Comparison of ENCODE assay signal across 8 cellular contexts in the genomic region with DNA sequence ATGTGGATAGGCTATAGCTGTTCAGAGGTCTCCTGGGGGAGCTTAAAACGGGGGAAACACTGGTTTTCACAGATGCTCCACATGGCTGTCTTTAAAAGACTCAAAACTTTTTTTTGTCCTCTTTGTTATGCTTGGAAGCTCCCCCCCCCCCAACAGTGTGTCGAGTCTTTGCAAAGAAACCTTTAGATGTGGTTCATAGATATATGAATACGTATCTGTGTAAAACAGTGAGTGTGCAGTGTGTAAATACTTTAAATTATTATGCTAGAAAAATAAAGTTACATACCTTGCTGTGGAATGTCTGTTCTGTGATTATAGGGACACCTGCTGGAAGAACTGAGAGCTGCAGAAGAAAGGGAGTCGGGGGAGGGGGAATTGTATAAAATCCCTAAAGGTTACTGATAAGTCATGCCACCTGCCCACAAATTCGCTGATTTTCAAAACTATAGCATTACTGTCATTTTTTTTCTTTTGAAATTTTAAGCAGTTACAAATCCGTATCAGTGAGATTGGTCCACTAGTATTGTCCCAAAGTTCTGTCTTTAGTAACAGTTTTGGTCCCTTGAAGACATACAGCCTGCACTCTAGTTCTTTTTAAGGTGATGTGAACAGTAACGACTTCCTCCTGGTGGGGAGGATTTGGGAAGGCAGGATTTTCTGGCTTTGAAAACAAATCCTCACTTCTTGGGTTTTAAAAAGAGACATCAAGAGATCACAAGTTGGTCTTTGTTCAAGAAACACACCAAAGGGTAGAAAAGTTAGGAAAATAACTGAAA. TPM values are rescaled to one million over a fixed set of nuclear protein-coding genes. Genes with fewer than 3 reads are reported as not detected.
DNase-seq lines count a peak whose midpoint lies in the region; ATAC-seq, FAIRE-seq and TF ChIP-seq lines count a peak whose summit lies in the region.

No MANE protein-coding gene starts in this region.

- H3K4me1 Mint-ChIP-seq in stimulated activated naive B cell treated with anti-CD40 and anti-IgM and Interleukin-4, amounts not matched to agents 10 μg/mL and 1 μg/mL and 100 μg/mL, for 72 hours = peaks cover 2 to 9% of the 10 kb centered on the region in 2 donors

- peak; percentile 56 for FAIRE-seq in HepG2 (lab: Jason Lieb, UNC)

- no peak overlapping the region for H3K4me2 ChIP-seq in HepG2 (ENCODE audit: low read depth, low read length)

- CTCF ChIA-PET in HepG2 (lab: Yijun Ruan, JAX; ENCODE audit: low intra/inter-chr PET ratio, low total read pairs) = interaction anchor here (1.5 to 1.8 kb wide), 3 partner anchors 25 to 29 kb away, joined by 5 to 6 read pairs (median 6); no protein-coding TSS in a partner anchor

- no peaks in the 10 kb centered on the region for H3K9me3 Mint-ChIP-seq in stimulated activated naive B cell treated with anti-CD40 and anti-IgM and Interleukin-4, amounts not matched to agents 10 μg/mL and 1 μg/mL and 100 μg/mL, for 72 hours

- no peak overlapping the region for H3K4me3 ChIP-seq in HUES6 (ENCODE audit: low read depth, low read length)
- H3K4me3 ChIP-seq in HepG2 (replicated peaks in 1 of 3; ENCODE audit: insufficient read depth in 1 of 3, low read depth in 2 of 3, low read length in 3 of 3) = no peak overlapping the region

- peaks cover 16 to 28% of the 10 kb centered on the region in 2 donors for H3K36me3 Mint-ChIP-seq in stimulated activated naive B cell treated with anti-CD40 and anti-IgM and Interleukin-4, amounts not matched to agents 10 μg/mL and 1 μg/mL and 100 μg/mL, for 72 hours

- TF ChIP-seq CTCF in HepG2 (CRISPR knock-in tag; IDR thresholded peaks at IDR 0.05) = peak; percentile 71

- no peak overlapping the region for H2AFZ ChIP-seq in HepG2 (ENCODE audit: low read length)

- no peaks in the 10 kb centered on the region for H4K20me1 ChIP-seq in HepG2 (ENCODE audit: insufficient read depth, low read length)

- intact Hi-C loops in HepG2 (cut with micrococcal nuclease; ENCODE audit: unreplicated experiment) = loop anchor here (1.0 kb wide), 1 partner anchor 27 kb away; no protein-coding TSS in a partner anchor

- no TSS peak for BruUV-seq in HepG2 (replicated peaks; lab: Mats Ljungman, UMichigan)

- peak; percentile 47; the same call in 1 of the 2 replicates for TF ChIP-seq RAD21 in HepG2 (CRISPR knock-in tag; IDR thresholded peaks at IDR 0.05)

- H3K27ac Mint-ChIP-seq in stimulated activated naive B cell treated with anti-CD40 and anti-IgM and Interleukin-4, amounts not matched to agents 10 μg/mL and 1 μg/mL and 100 μg/mL, for 72 hours = no peak overlapping the region

- no peak overlapping the region for H3K9ac ChIP-seq in HUES6 (ENCODE audit: low read length)
- no peak overlapping the region for H3K9ac ChIP-seq in HepG2 (ENCODE audit: insufficient read depth, low read depth, low read length)

- in situ Hi-C loops in HepG2 (cut with HindIII; ENCODE audit: extremely low pct_ligation_motif_present, low pct_unique_long_range_greater_than_20kb) = no loop called here

- peaks cover 0 to 6% of the 10 kb centered on the region in 2 donors for H3K27me3 Mint-ChIP-seq in stimulated activated naive B cell treated with anti-CD40 and anti-IgM and Interleukin-4, amounts not matched to agents 10 μg/mL and 1 μg/mL and 100 μg/mL, for 72 hours

- WGBS in HepG2 (ENCODE audit: low lambda C conversion rate) = 8% methylated on average over 7 of the region's 7 CpGs

- POLR2A ChIA-PET in HepG2 (lab: Yijun Ruan, JAX) = interaction anchor here (1.5 kb wide), 1 partner anchor 24 kb away, joined by 5 read pairs; no protein-coding TSS in a partner anchor

- peak overlapping the region; percentile 30; the same call in 1 of the 2 replicates for H3K27ac ChIP-seq in HUES6 (ENCODE audit: low read depth, low read length)
- H3K27ac ChIP-seq in HepG2 (ENCODE audit: extremely low read length, insufficient read depth, low read length) = no peak overlapping the region

- H3K4me1 ChIP-seq in HUES6 (ENCODE audit: control insufficient read depth, insufficient read depth, low read length) (peaks cover 12% of the 10 kb centered on the region; the same call in 1 of the 2 replicates), HepG2 (ENCODE audit: insufficient read depth, low read length) (no peaks in the 10 kb centered on the region)

- no peak overlapping the region for H3K4me3 Mint-ChIP-seq in stimulated activated naive B cell treated with anti-CD40 and anti-IgM and Interleukin-4, amounts not matched to agents 10 μg/mL and 1 μg/mL and 100 μg/mL, for 72 hours

- H3K27me3 ChIP-seq in HUES6 (ENCODE audit: control insufficient read depth, insufficient read depth, low read length) (no peaks in the 10 kb centered on the region), HepG2 (ENCODE audit: control insufficient read depth in 1 of 2, insufficient read depth in 2 of 2, low read length in 2 of 2) (no peaks in the 10 kb centered on the region)

- peaks cover 12% of the 10 kb centered on the region for H3K36me3 ChIP-seq in HUES6 (ENCODE audit: control insufficient read depth, insufficient read depth, low read length)
- H3K36me3 ChIP-seq in HepG2 (replicated peaks in 1 of 2; ENCODE audit: control insufficient read depth in 1 of 2, insufficient read depth in 2 of 2, low read length in 2 of 2) = peaks cover 5 to 6% of the 10 kb centered on the region in 2 experiments; a peak in 3 of 5 replicates

- H3K9me3 ChIP-seq in HUES6 (ENCODE audit: control insufficient read depth, insufficient read depth, low read depth, low read length) = no peaks in the 10 kb centered on the region
- H3K9me3 ChIP-seq in HepG2 (ENCODE audit: low read length) = no peaks in the 10 kb centered on the region

- no peak for TF ChIP-seq EP300 in HepG2 (IDR thresholded peaks at IDR 0.05; ENCODE audit: low read depth in 2 of 2, low read length in 2 of 2)
- no peak for TF ChIP-seq EP300 in HepG2 (CRISPR knock-in tag; IDR thresholded peaks at IDR 0.05; ENCODE audit: borderline replicate concordance)

- TF ChIP-seq POLR2A in HepG2 (IDR thresholded peaks at IDR 0.05; ENCODE audit: insufficient read depth in 1 of 2, low read depth in 2 of 2, low read length in 2 of 2) = no peak

- DNase-seq in NCI-H345 (lab: John Stamatoyannopoulos, UW) (peak; percentile 31), NCI-H345 treated with DMSO at 0.1 percent for 48 hours (lab: John Stamatoyannopoulos, UW; ENCODE audit: unreplicated experiment) (no peak), T-helper 1 cell (peak in 3 of 5 donors; percentile 20 to 41 (median 21)), cerebellar cortex (ENCODE audit: low spot score) (peak; percentile 57), HepG2 (ENCODE audit: low spot score) (peak; percentile 62)
- peak; percentile 45 for DNase-seq in stimulated activated naive B cell treated with anti-CD40 and anti-IgM and Interleukin-4, amounts not matched to agents 10 μg/mL and 1 μg/mL and 100 μg/mL, for 72 hours

- ATAC-seq in GM21528 (IDR thresholded peaks at IDR 0.05; ENCODE audit: low FRiP score, unreplicated experiment) (peak; percentile 79), HepG2 (peak; percentile 88)
- peak; percentile 78 to 86 for ATAC-seq in stimulated activated naive B cell treated with anti-CD40 and anti-IgM and Interleukin-4, amounts not matched to agents 10 μg/mL and 1 μg/mL and 100 μg/mL, for 72 hours (replicated peaks)

- H3K79me2 ChIP-seq in HepG2 (ENCODE audit: insufficient read depth, low read length) = no peaks in the 10 kb centered on the region

TF ChIP-seq in HepG2, 621 proteins besides CTCF, POLR2A, EP300 and RAD21 (continues in another document):
- TF ChIP-seq ZFP36L1 (CRISPR knock-in tag; IDR thresholded peaks at IDR 0.05) (no peak), STAG1 (CRISPR knock-in tag; IDR thresholded peaks at IDR 0.05) (peak; percentile 67), GATAD2A (CRISPR knock-in tag; IDR thresholded peaks at IDR 0.05) (peak; percentile 16; the same call in 1 of the 2 replicates), ZBTB46 (CRISPR knock-in tag; IDR thresholded peaks at IDR 0.05; ENCODE audit: borderline replicate concordance) (no peak), TEAD3 (CRISPR knock-in tag; optimal IDR thresholded peaks at IDR 0.05; ENCODE audit: borderline replicate concordance) (peak; percentile 35), DNMT3B (CRISPR knock-in tag; conservative IDR thresholded peaks at IDR 0.05) (no peak)

RNA-seq across cellular contexts. Expression of gene RGMB, which starts 22.9 kb away (rescaled TPM):
- 2.3 and 3.8 TPM in 2 replicates for total RNA-seq in HepG2 (2016; rRNA removed; fragmentation: Illumina TruSeq; extraction: Trizol)
- 0.71 and 1.1 TPM in 2 replicates for total RNA-seq in HepG2 (2016; cell fraction: cytosol; rRNA removed; fragmentation: Illumina TruSeq; extraction: Trizol; ENCODE audit: low read depth)
- total RNA-seq in HepG2 (2016; cell fraction: insoluble cytoplasmic fraction; rRNA removed; fragmentation: Illumina TruSeq; extraction: Trizol) = 2.2 and 3.7 TPM in 2 replicates
- 2.7 and 3.1 TPM in 2 replicates for total RNA-seq in HepG2 (2016; cell fraction: membrane; rRNA removed; fragmentation: Illumina TruSeq; extraction: Trizol)
- 9.8 and 10.0 TPM in 2 replicates for total RNA-seq in HepG2 (2016; cell fraction: nucleus; rRNA removed; fragmentation: Illumina TruSeq; extraction: Trizol)
- 3.0 and 3.1 TPM in 2 replicates for polyA plus RNA-seq in HepG2 (2011; rRNA removed)
- 1.9 and 2.8 TPM in 2 replicates for polyA plus RNA-seq in HepG2 (2011; cell fraction: cytosol; rRNA removed)
- polyA plus RNA-seq in HepG2 (2011; cell fraction: nucleus; rRNA removed) = 6.0 and 6.6 TPM in 2 replicates
- polyA plus RNA-seq in HepG2 (2012) = 2.8 and 3.5 TPM in 2 replicates
- polyA plus RNA-seq in HepG2 (2016; cell fraction: cytosol; fragmentation: Illumina TruSeq; extraction: Trizol; ENCODE audit: low read depth) = 0.46 and 0.47 TPM in 2 replicates
- polyA plus RNA-seq in HepG2 (2016; cell fraction: insoluble cytoplasmic fraction; fragmentation: Illumina TruSeq; extraction: Trizol; ENCODE audit: low read depth) = 2.9 and 3.2 TPM in 2 replicates
- 1.5 and 1.8 TPM in 2 replicates for polyA plus RNA-seq in HepG2 (2016; cell fraction: membrane; fragmentation: Illumina TruSeq; extraction: Trizol; ENCODE audit: low read depth)
- 6.7 TPM in 2 replicates for polyA plus RNA-seq in HepG2 (2016; cell fraction: nucleus; fragmentation: Illumina TruSeq; extraction: Trizol; ENCODE audit: insufficient read depth, low read depth)
- 14.2 and 28.8 TPM in 2 replicates for polyA minus RNA-seq in HepG2 (2011; rRNA and poly(A)+ RNA removed; ENCODE audit: low replicate concordance)
- polyA minus RNA-seq in HepG2 (2011; cell fraction: cytosol; rRNA and poly(A)+ RNA removed) = 3.5 and 4.2 TPM in 2 replicates
- 15.4 and 15.5 TPM in 2 replicates for polyA minus RNA-seq in HepG2 (2011; cell fraction: nucleus; rRNA and poly(A)+ RNA removed)
